Comparison of ENCODE assay signal across 1 cellular context in genomic region chr20:36613974-36614373, GRCh38.
A peak's percentile ranks its signal among the peaks of the same experiment; 100 is the strongest.
TF ChIP-seq lines count a peak whose summit lies in the region.

No MANE protein-coding gene starts in this region.

TF ChIP-seq in HepG2, 621 proteins besides CTCF, POLR2A, EP300 and RAD21:
- TF ChIP-seq STAT5B (CRISPR knock-in tag; IDR thresholded peaks at IDR 0.05) (no peak), ZNF331 (CRISPR knock-in tag; IDR thresholded peaks at IDR 0.05) (no peak), SMAD3 (CRISPR knock-in tag; IDR thresholded peaks at IDR 0.05) (no peak), CBX5 (CRISPR knock-in tag; IDR thresholded peaks at IDR 0.05; ENCODE audit: borderline replicate concordance) (no peak), CBX2 (IDR thresholded peaks at IDR 0.05; ENCODE audit: low read depth, low read length) (no peak), CBX2 (CRISPR knock-in tag; IDR thresholded peaks at IDR 0.05; ENCODE audit: low read depth) (no peak), RBFOX2 (IDR thresholded peaks at IDR 0.05; ENCODE audit: low read depth, low read length) (0 out of 2 replicates have a peak, but pooled peaks have one; percentile 16), ZFP36L2 (CRISPR knock-in tag; IDR thresholded peaks at IDR 0.05) (no peak), ZNF589 (CRISPR knock-in tag; conservative IDR thresholded peaks at IDR 0.05) (no peak), HNRNPH1 (optimal IDR thresholded peaks at IDR 0.05; ENCODE audit: low read depth, low read length) (no peak), IRX3 (CRISPR knock-in tag; IDR thresholded peaks at IDR 0.05; ENCODE audit: borderline replicate concordance, low read depth) (no peak), FOXK2 (IDR thresholded peaks at IDR 0.05) (no peak), CENPT (CRISPR knock-in tag; IDR thresholded peaks at IDR 0.05; ENCODE audit: low read depth) (no peak), ZNF773 (CRISPR knock-in tag; IDR thresholded peaks at IDR 0.05; ENCODE audit: borderline replicate concordance) (no peak), ZFP36 (IDR thresholded peaks at IDR 0.05; ENCODE audit: borderline replicate concordance, low read depth, low read length, partially characterized antibody) (no peak), AGO2 (optimal IDR thresholded peaks at IDR 0.05; ENCODE audit: low read depth, low read length) (peak; percentile 55), RBM39 (IDR thresholded peaks at IDR 0.05; ENCODE audit: low read depth, low read length, poor library complexity, severe bottlenecking) (no peak), ONECUT2 (CRISPR knock-in tag; IDR thresholded peaks at IDR 0.05) (no peak), POLR2G (IDR thresholded peaks at IDR 0.05; ENCODE audit: low read depth, low read length) (peak; percentile 34; the same call in 1 of the 2 replicates), RBM22 (optimal IDR thresholded peaks at IDR 0.05; ENCODE audit: low read length) (peak; percentile 3), ZNF674 (CRISPR knock-in tag; IDR thresholded peaks at IDR 0.05; ENCODE audit: low read depth) (no peak), ZNF639 (CRISPR knock-in tag; conservative IDR thresholded peaks at IDR 0.05) (no peak), HNRNPLL (IDR thresholded peaks at IDR 0.05; ENCODE audit: low read depth, low read length, poor library complexity, severe bottlenecking) (no peak), NR3C1 (CRISPR knock-in tag; IDR thresholded peaks at IDR 0.05) (no peak), DNMT3B (CRISPR knock-in tag; conservative IDR thresholded peaks at IDR 0.05) (no peak), GLI4 (CRISPR knock-in tag; IDR thresholded peaks at IDR 0.05; ENCODE audit: borderline replicate concordance) (no peak), POLR2AphosphoS5 (IDR thresholded peaks at IDR 0.05; ENCODE audit: low read depth, low read length) (no peak), MED8 (CRISPR knock-in tag; IDR thresholded peaks at IDR 0.05; ENCODE audit: insufficient replicate concordance) (no peak), TBL1XR1 (IDR thresholded peaks at IDR 0.05; ENCODE audit: borderline replicate concordance, low read length, partially characterized antibody) (no peak)
- TF ChIP-seq, protein P1, sequence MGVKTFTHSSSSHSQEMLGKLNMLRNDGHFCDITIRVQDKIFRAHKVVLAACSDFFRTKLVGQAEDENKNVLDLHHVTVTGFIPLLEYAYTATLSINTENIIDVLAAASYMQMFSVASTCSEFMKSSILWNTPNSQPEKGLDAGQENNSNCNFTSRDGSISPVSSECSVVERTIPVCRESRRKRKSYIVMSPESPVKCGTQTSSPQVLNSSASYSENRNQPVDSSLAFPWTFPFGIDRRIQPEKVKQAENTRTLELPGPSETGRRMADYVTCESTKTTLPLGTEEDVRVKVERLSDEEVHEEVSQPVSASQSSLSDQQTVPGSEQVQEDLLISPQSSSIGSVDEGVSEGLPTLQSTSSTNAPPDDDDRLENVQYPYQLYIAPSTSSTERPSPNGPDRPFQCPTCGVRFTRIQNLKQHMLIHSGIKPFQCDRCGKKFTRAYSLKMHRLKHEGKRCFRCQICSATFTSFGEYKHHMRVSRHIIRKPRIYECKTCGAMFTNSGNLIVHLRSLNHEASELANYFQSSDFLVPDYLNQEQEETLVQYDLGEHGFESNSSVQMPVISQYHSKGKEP (CRISPR knock-in tag; IDR thresholded peaks at IDR 0.05) = no peak
- TF ChIP-seq, protein P2, sequence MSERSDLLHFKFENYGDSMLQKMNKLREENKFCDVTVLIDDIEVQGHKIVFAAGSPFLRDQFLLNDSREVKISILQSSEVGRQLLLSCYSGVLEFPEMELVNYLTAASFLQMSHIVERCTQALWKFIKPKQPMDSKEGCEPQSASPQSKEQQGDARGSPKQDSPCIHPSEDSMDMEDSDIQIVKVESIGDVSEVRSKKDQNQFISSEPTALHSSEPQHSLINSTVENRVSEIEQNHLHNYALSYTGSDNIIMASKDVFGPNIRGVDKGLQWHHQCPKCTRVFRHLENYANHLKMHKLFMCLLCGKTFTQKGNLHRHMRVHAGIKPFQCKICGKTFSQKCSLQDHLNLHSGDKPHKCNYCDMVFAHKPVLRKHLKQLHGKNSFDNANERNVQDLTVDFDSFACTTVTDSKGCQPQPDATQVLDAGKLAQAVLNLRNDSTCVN (CRISPR knock-in tag; IDR thresholded peaks at IDR 0.05; ENCODE audit: borderline replicate concordance) = no peak
- TF ChIP-seq, protein P3, sequence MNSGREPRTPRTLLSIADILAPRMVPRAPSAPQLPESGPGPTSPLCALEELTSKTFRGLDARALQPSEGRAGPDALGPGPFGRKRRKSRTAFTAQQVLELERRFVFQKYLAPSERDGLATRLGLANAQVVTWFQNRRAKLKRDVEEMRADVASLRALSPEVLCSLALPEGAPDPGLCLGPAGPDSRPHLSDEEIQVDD (CRISPR knock-in tag; IDR thresholded peaks at IDR 0.05; ENCODE audit: borderline replicate concordance) = no peak
- TF ChIP-seq, protein P4, sequence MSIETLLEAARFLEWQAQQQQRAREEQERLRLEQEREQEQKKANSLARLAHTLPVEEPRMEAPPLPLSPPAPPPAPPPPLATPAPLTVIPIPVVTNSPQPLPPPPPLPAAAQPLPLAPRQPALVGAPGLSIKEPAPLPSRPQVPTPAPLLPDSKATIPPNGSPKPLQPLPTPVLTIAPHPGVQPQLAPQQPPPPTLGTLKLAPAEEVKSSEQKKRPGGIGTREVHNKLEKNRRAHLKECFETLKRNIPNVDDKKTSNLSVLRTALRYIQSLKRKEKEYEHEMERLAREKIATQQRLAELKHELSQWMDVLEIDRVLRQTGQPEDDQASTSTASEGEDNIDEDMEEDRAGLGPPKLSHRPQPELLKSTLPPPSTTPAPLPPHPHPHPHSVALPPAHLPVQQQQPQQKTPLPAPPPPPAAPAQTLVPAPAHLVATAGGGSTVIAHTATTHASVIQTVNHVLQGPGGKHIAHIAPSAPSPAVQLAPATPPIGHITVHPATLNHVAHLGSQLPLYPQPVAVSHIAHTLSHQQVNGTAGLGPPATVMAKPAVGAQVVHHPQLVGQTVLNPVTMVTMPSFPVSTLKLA (IDR thresholded peaks at IDR 0.05) = no peak
- TF ChIP-seq, protein P5, sequence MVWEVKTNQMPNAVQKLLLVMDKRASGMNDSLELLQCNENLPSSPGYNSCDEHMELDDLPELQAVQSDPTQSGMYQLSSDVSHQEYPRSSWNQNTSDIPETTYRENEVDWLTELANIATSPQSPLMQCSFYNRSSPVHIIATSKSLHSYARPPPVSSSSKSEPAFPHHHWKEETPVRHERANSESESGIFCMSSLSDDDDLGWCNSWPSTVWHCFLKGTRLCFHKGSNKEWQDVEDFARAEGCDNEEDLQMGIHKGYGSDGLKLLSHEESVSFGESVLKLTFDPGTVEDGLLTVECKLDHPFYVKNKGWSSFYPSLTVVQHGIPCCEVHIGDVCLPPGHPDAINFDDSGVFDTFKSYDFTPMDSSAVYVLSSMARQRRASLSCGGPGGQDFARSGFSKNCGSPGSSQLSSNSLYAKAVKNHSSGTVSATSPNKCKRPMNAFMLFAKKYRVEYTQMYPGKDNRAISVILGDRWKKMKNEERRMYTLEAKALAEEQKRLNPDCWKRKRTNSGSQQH (CRISPR knock-in tag; IDR thresholded peaks at IDR 0.05; ENCODE audit: low read depth) = no peak
